19 cellular contexts compared by ENCODE assay signal in genomic region chr16:2095315-2095853, GRCh38. TPM values are rescaled to one million over a fixed set of nuclear protein-coding genes. Genes with fewer than 3 reads are reported as not detected.
DNase-seq lines count a peak whose midpoint lies in the region; ATAC-seq and TF ChIP-seq lines count a peak whose summit lies in the region.
"Had no signal": no experiment of that assay in that cellular context is flagged by ENCODE, and none has a peak within 500 bp of the region (broad histone marks: within the 10 kb centered on the region; RNA-seq: fewer than 3 reads in every experiment).

No MANE protein-coding gene starts in this region.

- no TSS peak for BruUV-seq in IMR-90 (replicated peaks; lab: Mats Ljungman, UMichigan)

- peak overlapping the region; percentile 4 for H2BK5ac ChIP-seq in IMR-90 (ENCODE audit: low read depth, low read length, poor library complexity, severe bottlenecking)

- no peak overlapping the region for H3K4me3 ChIP-seq in IMR-90 (ENCODE audit: insufficient read depth, low read depth, low read length)
- H3K4me3 ChIP-seq: body of pancreas, prostate gland, SJCRH30, skin epidermis had no signal

- no peak overlapping the region for H3K4ac ChIP-seq in IMR-90 (ENCODE audit: low read depth, low read length)

- H2BK15ac ChIP-seq in IMR-90 (ENCODE audit: low read depth, low read length): no peak overlapping the region

- H3K9me3 ChIP-seq in IMR-90 (ENCODE audit: control insufficient read depth, insufficient read depth, low read length): no peaks in the 10 kb centered on the region
- H3K9me3 ChIP-seq: body of pancreas, prostate gland, SJCRH30 had no signal

- H2AK5ac ChIP-seq in IMR-90 (ENCODE audit: low read depth, low read length): no peak overlapping the region

- no peak for TF ChIP-seq CTCF in IMR-90 (conservative IDR thresholded peaks at IDR 0.05; ENCODE audit: low read depth, low read length)

- no peak overlapping the region for H3K56ac ChIP-seq in IMR-90 (ENCODE audit: extremely low read depth, insufficient read depth, low read length)

- H3K79me1 ChIP-seq in IMR-90 (ENCODE audit: low read depth in 1 of 2, low read length in 2 of 2): peaks cover 11 to 29% of the 10 kb centered on the region in 2 experiments

- intact Hi-C loops in IMR-90 (cut with micrococcal nuclease): no loop called here

- WGBS in IMR-90 (ENCODE audit: extremely low coverage in 2 of 2, insufficient read length in 1 of 2), 2 experiments: 87% methylated on average over 11 of the region's 26 CpGs; no CpG with 5 or more reads in 1 of the 2 experiments

- H3K14ac ChIP-seq in IMR-90 (replicated peaks; ENCODE audit: low read depth, low read length): no peak overlapping the region

- H4K5ac ChIP-seq in IMR-90 (ENCODE audit: low read depth, low read length): no peak overlapping the region

- no peaks in the 10 kb centered on the region for H3K27me3 ChIP-seq in IMR-90 (ENCODE audit: control insufficient read depth, insufficient read depth, low read length)
- H3K27me3 ChIP-seq: body of pancreas, SJCRH30 had no signal

- no peak overlapping the region for H4K91ac ChIP-seq in IMR-90 (ENCODE audit: insufficient read depth, low read depth, low read length)

- H3K23ac ChIP-seq in IMR-90 (ENCODE audit: low read depth, low read length): no peak overlapping the region

- H4K20me1 ChIP-seq in IMR-90 (ENCODE audit: insufficient read depth, low read length): peaks cover 14% of the 10 kb centered on the region

- H2AK9ac ChIP-seq in IMR-90 (replicated peaks; ENCODE audit: low read depth, low read length, poor library complexity): no peak overlapping the region

- DNase-seq in ACHN: peak; percentile 93
- DNase-seq in IMR-90: peak; percentile 47
- DNase-seq in amniotic epithelial cell (ENCODE audit: low read depth): peak; percentile 57
- peak; percentile 49 for DNase-seq in kidney tubule cell (ENCODE audit: low spot score)
- DNase-seq in ureter (ENCODE audit: low spot score): no peak
- DNase-seq in left lobe of liver (ENCODE audit: low spot score): no peak
- DNase-seq in dedifferentiated amniotic fluid mesenchymal stem cell (ENCODE audit: extremely low spot score): no peak
- DNase-seq in OCI-M2 (lab: John Stamatoyannopoulos, UW; ENCODE audit: unreplicated experiment): no peak
- DNase-seq: body of pancreas; DMS 273 treated with DMSO at 0.1 percent for 48 hours; NCI-H1092 treated with DMSO at 0.1 percent for 48 hours; NCI-H2081; NCI-H510A; SJCRH30; stimulated activated CD4-positive, alpha-beta T cell treated with anti-CD3 and anti-CD28 coated beads, Interleukin-4, amount 100 ng/mL, for 1 hour; stimulated activated naive CD8-positive, alpha-beta T cell treated with anti-CD3 and anti-CD28 coated beads, Interleukin-15, amount 100 ng/mL, for 72 hours; T-helper 2 cell had no signal

- H3K4me2 ChIP-seq in IMR-90 (ENCODE audit: low read depth, low read length): no peak overlapping the region

- TF ChIP-seq RAD21 in IMR-90 (IDR thresholded peaks at IDR 0.05; ENCODE audit: low read length): no peak

- no peak for TF ChIP-seq POLR2A in IMR-90 (IDR thresholded peaks at IDR 0.05; ENCODE audit: low read depth, low read length)

- H3K9me1 ChIP-seq in IMR-90 (ENCODE audit: insufficient read depth, low read length): 0 out of 2 replicates have a peak, but pooled peaks cover 2% of the 10 kb centered on the region

- in situ Hi-C loops in ACHN (cut with HindIII; ENCODE audit: low pct_ligation_motif_present, low pct_unique_long_range_greater_than_20kb, low sequenced_read_pairs) (no loop called here), IMR-90 (cut with MboI; ENCODE audit: low sequenced_read_pairs) (no loop called here)

- no peak overlapping the region for H3K27ac ChIP-seq in IMR-90 (ENCODE audit: insufficient read depth, low read length)
- H3K27ac ChIP-seq: body of pancreas, prostate gland, SJCRH30, skin epidermis had no signal

- H3K9ac ChIP-seq in IMR-90 (ENCODE audit: low read depth, low read length): no peak overlapping the region

- ATAC-seq in IMR-90 (ENCODE audit: low read depth) (peak; percentile 70), left lobe of liver (no peak)
- ATAC-seq: body of pancreas; stimulated activated naive CD8-positive, alpha-beta T cell treated with anti-CD3 and anti-CD28 coated beads, Interleukin-15, amount 100 ng/mL, for 72 hours had no signal

- H2BK120ac ChIP-seq in IMR-90 (ENCODE audit: low read depth, low read length): no peak overlapping the region

- CTCF ChIA-PET in IMR-90 (lab: Yijun Ruan, JAX): no interaction called here

- POLR2A ChIA-PET in IMR-90 (lab: Charles Lee; ENCODE audit: unreplicated experiment): no interaction called here

- H4K8ac ChIP-seq in IMR-90 (ENCODE audit: low read depth in 2 of 2, low read length in 2 of 2): no peak overlapping the region

- H3K18ac ChIP-seq in IMR-90 (ENCODE audit: low read depth, low read length): no peak overlapping the region

- H3K36me3 ChIP-seq in IMR-90 (ENCODE audit: control insufficient read depth, insufficient read depth, low read length): peaks cover 70% of the 10 kb centered on the region

- H2BK20ac ChIP-seq in IMR-90 (ENCODE audit: low read depth, low read length): no peak overlapping the region

- H3K4me1 ChIP-seq in IMR-90 (ENCODE audit: control insufficient read depth, insufficient read depth, low read length): no peaks in the 10 kb centered on the region
- H3K4me1 ChIP-seq: SJCRH30 had no signal

- dilution Hi-C loops in IMR-90 (cut with HindIII; ENCODE audit: low sequenced_read_pairs, unreplicated experiment): no loop called here

- H2AFZ ChIP-seq in IMR-90 (replicated peaks; ENCODE audit: low read length, poor library complexity): no peak overlapping the region

TF ChIP-seq in IMR-90, 13 proteins besides CTCF, POLR2A, EP300 and RAD21:
- no peak for TF ChIP-seq MAFK (IDR thresholded peaks at IDR 0.05; ENCODE audit: low read depth, low read length)
- TF ChIP-seq ELK1 (IDR thresholded peaks at IDR 0.05; ENCODE audit: borderline replicate concordance, low read depth, low read length): no peak
- TF ChIP-seq CHD1 (IDR thresholded peaks at IDR 0.05; ENCODE audit: low read depth, low read length): no peak
- TF ChIP-seq RFX5 (IDR thresholded peaks at IDR 0.05; ENCODE audit: low read depth, low read length): no peak

RNA-seq across cellular contexts. Expression of gene PKD1, which starts 40.3 kb away (rescaled TPM):
- 7.9 and 15.6 TPM in 2 replicates for total RNA-seq in IMR-90 (2012; rRNA removed)
- 97.3 and 118 TPM in 2 replicates for polyA plus RNA-seq in IMR-90 (2012; rRNA removed)
- 53.6 and 146 TPM in 2 replicates for polyA plus RNA-seq in IMR-90 (2012; cell fraction: cytosol; rRNA removed)
- polyA plus RNA-seq in IMR-90 (2012; cell fraction: nucleus; rRNA removed; ENCODE audit: low replicate concordance): 423 and 1,655 TPM in 2 replicates
- total RNA-seq in ureter: 165 TPM
- total RNA-seq in left lobe of liver: 65.0 TPM

RNA-seq across cellular contexts. Expression of gene TSC2, which starts 47.6 kb away (rescaled TPM):
- total RNA-seq in IMR-90 (2012; rRNA removed): 22.8 and 31.4 TPM in 2 replicates
- 88.6 and 95.9 TPM in 2 replicates for polyA plus RNA-seq in IMR-90 (2012; rRNA removed)
- polyA plus RNA-seq in IMR-90 (2012; cell fraction: cytosol; rRNA removed): 51.7 and 66.3 TPM in 2 replicates
- 202 and 503 TPM in 2 replicates for polyA plus RNA-seq in IMR-90 (2012; cell fraction: nucleus; rRNA removed; ENCODE audit: low replicate concordance)
- 178 TPM for total RNA-seq in ureter
- total RNA-seq in left lobe of liver: 117 TPM

RNA-seq across cellular contexts. Expression of gene NTHL1, which starts 47.8 kb away (rescaled TPM):
- total RNA-seq in IMR-90 (2012; rRNA removed) (22.8 and 28.1 TPM in 2 replicates), ureter (11.8 TPM), left lobe of liver (109 TPM)
- 28.0 and 33.3 TPM in 2 replicates for polyA plus RNA-seq in IMR-90 (2012; rRNA removed)
- 46.3 and 54.8 TPM in 2 replicates for polyA plus RNA-seq in IMR-90 (2012; cell fraction: cytosol; rRNA removed)
- polyA plus RNA-seq in IMR-90 (2012; cell fraction: nucleus; rRNA removed; ENCODE audit: low replicate concordance): 20.6 and 53.2 TPM in 2 replicates

RNA-seq across cellular contexts. Expression of gene RAB26, which starts 53.0 kb away (rescaled TPM):
- 1.1 TPM in 2 replicates for total RNA-seq in IMR-90 (2012; rRNA removed)
- polyA plus RNA-seq in IMR-90 (2012; rRNA removed): 4.5 and 4.8 TPM in 2 replicates
- 2.8 and 4.9 TPM in 2 replicates for polyA plus RNA-seq in IMR-90 (2012; cell fraction: cytosol; rRNA removed)
- 33.0 and 40.5 TPM in 2 replicates for polyA plus RNA-seq in IMR-90 (2012; cell fraction: nucleus; rRNA removed; ENCODE audit: low replicate concordance)
- 0.83 TPM for total RNA-seq in ureter
- total RNA-seq in left lobe of liver: 10.2 TPM

Comparison
In these comparisons a context has a peak if more than half of its experiments do, and no peak if none do; other contexts are left out.
1. DNase-seq: peak in ACHN (single experiment), IMR-90 (single experiment), amniotic epithelial cell (single experiment) and kidney tubule cell (single experiment); none in ureter (single experiment), left lobe of liver (single experiment), dedifferentiated amniotic fluid mesenchymal stem cell (single experiment) and OCI-M2 (single experiment).